Comparison of ENCODE assay signal across 11 cellular contexts in genomic region chr7:158812684-158813083, GRCh38. TPM values are rescaled to one million over a fixed set of nuclear protein-coding genes. Genes with fewer than 3 reads are reported as not detected.
DNase-seq lines count a peak whose midpoint lies in the region; ATAC-seq and TF ChIP-seq lines count a peak whose summit lies in the region.
"Had no signal": no experiment of that assay in that cellular context is flagged by ENCODE, and none has a peak within 500 bp of the region (broad histone marks: within the 10 kb centered on the region; RNA-seq: fewer than 3 reads in every experiment).

No MANE protein-coding gene starts in this region.

- TF ChIP-seq POLR2A in transverse colon (IDR thresholded peaks at IDR 0.05) = no peak

- no peaks in the 10 kb centered on the region for H3K27me3 Mint-ChIP-seq in activated CD8-positive, alpha-beta memory T cell treated with anti-CD3 and anti-CD28 coated beads, Interleukin-2, amount 10 ng/mL, durations not matched to agents 7 days and 5 days

- CTCF ChIA-PET in activated CD8-positive, alpha-beta memory T cell treated with anti-CD3 and anti-CD28 coated beads, Interleukin-2, amount 10 ng/mL, durations not matched to agents 7 days and 5 days (lab: Charles Lee) = interaction anchor here (1.6 to 2.6 kb wide), 2 partner anchors 15 to 16 kb away, joined by 5 to 8 read pairs; partner anchors contain the start of gene ESYT2

- H3K4me3 Mint-ChIP-seq in activated CD8-positive, alpha-beta memory T cell treated with anti-CD3 and anti-CD28 coated beads, Interleukin-2, amount 10 ng/mL, durations not matched to agents 7 days and 5 days = peak overlapping the region; percentile 40

- H3K9me3 ChIP-seq in muscle layer of duodenum (ENCODE audit: control insufficient read depth in 1 of 2, low read length in 2 of 2) (no peaks in the 10 kb centered on the region), transverse colon (no peaks in the 10 kb centered on the region)
- H3K9me3 ChIP-seq: SJSA1 had no signal

- in situ Hi-C loops in transverse colon (cut with MboI; ENCODE audit: low pct_ligation_motif_present in 1 of 4, low pct_unique_long_range_greater_than_20kb in 1 of 4, low sequenced_read_pairs in 3 of 4) = no loop called here

- H3K36me3 ChIP-seq in muscle layer of duodenum (ENCODE audit: control insufficient read depth in 1 of 2, insufficient read depth in 2 of 2, low read length in 2 of 2) (peaks cover 7 to 8% of the 10 kb centered on the region in 2 donors), transverse colon (no peaks in the 10 kb centered on the region)

- H3K27me3 ChIP-seq in muscle layer of duodenum (ENCODE audit: low read depth, low read length) (no peaks in the 10 kb centered on the region), transverse colon (no peaks in the 10 kb centered on the region)
- H3K27me3 ChIP-seq: SJSA1 had no signal

- intact Hi-C loops in transverse colon (cut with DNase I; ENCODE audit: low total_unique reads) = no loop called here

- DNase-seq in activated CD8-positive, alpha-beta memory T cell treated with anti-CD3 and anti-CD28 coated beads, Interleukin-2, amount 10 ng/mL, durations not matched to agents 7 days and 5 days = peak; percentile 78
- DNase-seq in activated CD8-positive, alpha-beta memory T cell treated with anti-CD3 and anti-CD28 coated beads for 24 hours = no peak
- peak; percentile 31 for DNase-seq in activated T-helper 9 cell treated with anti-CD3 and anti-CD28 coated beads, Interleukin-2, amount 50 U/mL, for 16 hours (ENCODE audit: low read depth)
- DNase-seq in transverse colon (no peak), GM10266 (ENCODE audit: extremely low spot score) (no peak)
- DNase-seq: occipital lobe had no signal

- H3K36me3 Mint-ChIP-seq in activated CD8-positive, alpha-beta memory T cell treated with anti-CD3 and anti-CD28 coated beads, Interleukin-2, amount 10 ng/mL, durations not matched to agents 7 days and 5 days = peaks cover 42% of the 10 kb centered on the region

- H3K27ac ChIP-seq in muscle layer of duodenum (ENCODE audit: low read length) = peak overlapping the region; percentile 21
- peak overlapping the region in 3 of 4 donors; percentile 51 to 80 (median 78) for H3K27ac ChIP-seq in transverse colon
- H3K27ac ChIP-seq: 22Rv1, SJSA1 had no signal

- H3K4me3 ChIP-seq in muscle layer of duodenum (ENCODE audit: low read depth in 1 of 2, low read length in 2 of 2) (no peak overlapping the region), transverse colon (no peak overlapping the region)
- H3K4me3 ChIP-seq: SJSA1 had no signal

- H3K4me1 Mint-ChIP-seq in activated CD8-positive, alpha-beta memory T cell treated with anti-CD3 and anti-CD28 coated beads, Interleukin-2, amount 10 ng/mL, durations not matched to agents 7 days and 5 days = peaks cover 84% of the 10 kb centered on the region

- TF ChIP-seq CTCF in transverse colon (IDR thresholded peaks at IDR 0.05) (no peak), GM10266 (IDR thresholded peaks at IDR 0.05; ENCODE audit: control insufficient read depth, insufficient read depth, low read depth, missing control alignments) (no peak)

- 72 to 77% methylated on average over 4 to 5 of the region's 5 CpGs for WGBS in transverse colon (ENCODE audit: low coverage in 1 of 2), 2 donors

- H3K9me3 Mint-ChIP-seq in activated CD8-positive, alpha-beta memory T cell treated with anti-CD3 and anti-CD28 coated beads, Interleukin-2, amount 10 ng/mL, durations not matched to agents 7 days and 5 days (ENCODE audit: low read depth) = no peaks in the 10 kb centered on the region

- TF ChIP-seq EP300 in transverse colon (IDR thresholded peaks at IDR 0.05; ENCODE audit: low read depth) = no peak

- H3K27ac Mint-ChIP-seq in activated CD8-positive, alpha-beta memory T cell treated with anti-CD3 and anti-CD28 coated beads, Interleukin-2, amount 10 ng/mL, durations not matched to agents 7 days and 5 days = peak overlapping the region; percentile 86

- H3K4me1 ChIP-seq in muscle layer of duodenum (ENCODE audit: control insufficient read depth in 1 of 2, insufficient read depth in 2 of 2, low read length in 2 of 2) (peaks cover 30 to 35% of the 10 kb centered on the region in 2 donors), transverse colon (peaks cover 23 to 71% (median 37%) of the 10 kb centered on the region in 4 donors)

- ATAC-seq in activated CD8-positive, alpha-beta memory T cell treated with anti-CD3 and anti-CD28 coated beads, Interleukin-2, amount 10 ng/mL, durations not matched to agents 7 days and 5 days = peak; percentile 37
- ATAC-seq in GM19023 (IDR thresholded peaks at IDR 0.05; ENCODE audit: unreplicated experiment) = no peak
- no peak for ATAC-seq in GM21447 (IDR thresholded peaks at IDR 0.05; ENCODE audit: unreplicated experiment)

RNA-seq across cellular contexts. Expression of gene ESYT2, which starts 16.6 kb away (rescaled TPM):
- 10 to 100 TPM; 79.8 to 86.0 TPM for total RNA-seq in activated CD8-positive, alpha-beta memory T cell treated with anti-CD3 and anti-CD28 coated beads, Interleukin-2, amount 10 ng/mL, durations not matched to agents 7 days and 5 days
- total RNA-seq in transverse colon = 100 to 1,000 TPM in 1 of 4 donors, 10 to 100 TPM in 3; 78.6 to 113 (median 87.3) TPM

RNA-seq across cellular contexts. Expression of gene DYNC2I1, which starts 43.7 kb away (rescaled TPM):
- total RNA-seq in activated CD8-positive, alpha-beta memory T cell treated with anti-CD3 and anti-CD28 coated beads, Interleukin-2, amount 10 ng/mL, durations not matched to agents 7 days and 5 days = 10 to 100 TPM; 10.7 to 15.6 TPM
- total RNA-seq in transverse colon = 100 to 1,000 TPM in 1 of 4 donors, 10 to 100 TPM in 3; 24.3 to 105 (median 51.5) TPM

Comparison
In these comparisons a context has a peak if more than half of its experiments do, and no peak if none do; other contexts are left out.
1. DNase-seq: peak in activated CD8-positive, alpha-beta memory T cell treated with anti-CD3 and anti-CD28 coated beads, Interleukin-2, amount 10 ng/mL, durations not matched to agents 7 days and 5 days (single experiment) and activated T-helper 9 cell treated with anti-CD3 and anti-CD28 coated beads, Interleukin-2, amount 50 U/mL, for 16 hours (single experiment); none in activated CD8-positive, alpha-beta memory T cell treated with anti-CD3 and anti-CD28 coated beads for 24 hours (single experiment), transverse colon (single experiment) and GM10266 (single experiment).